14 cellular contexts compared by ENCODE assay signal in the genomic region with DNA sequence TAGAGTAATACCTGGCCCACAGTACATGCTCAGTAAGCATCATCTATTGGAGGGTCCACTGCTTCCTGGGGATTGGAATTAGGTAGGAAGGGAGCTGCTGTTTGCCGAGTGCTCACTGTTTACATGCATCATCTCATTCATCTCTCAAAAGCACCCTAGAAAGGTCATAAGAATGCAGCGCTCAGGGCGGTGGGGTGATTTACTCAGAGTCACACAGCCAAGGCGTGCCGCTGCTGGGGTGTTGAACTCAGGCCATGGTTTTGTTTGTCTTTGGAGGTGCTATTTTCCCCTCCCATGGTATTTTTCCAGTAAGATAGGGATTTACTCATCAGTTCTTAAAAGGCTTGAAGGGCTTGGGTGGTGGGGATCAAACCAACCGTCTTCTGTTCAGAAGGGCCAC.
DNase-seq lines count a peak whose midpoint lies in the region; ATAC-seq, FAIRE-seq and TF ChIP-seq lines count a peak whose summit lies in the region.
"Had no signal": no experiment of that assay in that cellular context is flagged by ENCODE, and none has a peak within 500 bp of the region (broad histone marks: within the 10 kb centered on the region; RNA-seq: fewer than 3 reads in every experiment).

No MANE protein-coding gene starts in this region.

- H3K36me3 Mint-ChIP-seq in progenitor cell of endocrine pancreas (ENCODE audit: insufficient read depth) = no peaks in the 10 kb centered on the region

- POLR2A ChIA-PET in A549 (lab: Yijun Ruan, JAX) = no interaction called here

- TF ChIP-seq RAD21 in A549 (conservative IDR thresholded peaks at IDR 0.05 in 1 of 2, IDR thresholded peaks at IDR 0.05 in 1 of 2) = no peak

- H3K27me3 Mint-ChIP-seq in progenitor cell of endocrine pancreas = peaks cover 51% of the 10 kb centered on the region

- peaks cover 7% of the 10 kb centered on the region for H3K4me1 Mint-ChIP-seq in progenitor cell of endocrine pancreas (ENCODE audit: low read depth)

- CTCF ChIA-PET in A549 (lab: Yijun Ruan, JAX) = interaction anchor here (0.9 kb wide), 1 partner anchor 56 kb away, joined by 4 read pairs; no protein-coding TSS in a partner anchor

- no peak overlapping the region for H3K27ac Mint-ChIP-seq in progenitor cell of endocrine pancreas

- intact Hi-C loops in right lobe of liver (cut with DNase I) = no loop called here

- TF ChIP-seq EP300 in A549 (IDR thresholded peaks at IDR 0.05) = peak in 1 of 2 experiments; percentile 36; a peak in 2 of 5 replicates

- H3K9me3 ChIP-seq in A549 (no peaks in the 10 kb centered on the region), right lobe of liver (no peaks in the 10 kb centered on the region)

- no peaks in the 10 kb centered on the region for H3K9me3 Mint-ChIP-seq in progenitor cell of endocrine pancreas (ENCODE audit: low read depth)

- no peak for TF ChIP-seq POLR2A in A549 (IDR thresholded peaks at IDR 0.05; ENCODE audit: low read length)
- TF ChIP-seq POLR2A in right lobe of liver (IDR thresholded peaks at IDR 0.05) = no peak

- H3K4me3 Mint-ChIP-seq in progenitor cell of endocrine pancreas (ENCODE audit: low read depth) = no peak overlapping the region

- 12% methylated on average over 6 of the region's 6 CpGs for WGBS in A549 (ENCODE audit: missing lambda C conversion rate)
- WGBS in right lobe of liver (ENCODE audit: insufficient coverage, low coverage, low lambda C conversion rate, missing lambda C conversion rate) = 46% methylated on average over 6 of the region's 6 CpGs

- peak overlapping the region; percentile 73 for H3K4me2 ChIP-seq in A549

- no peak for DNase-seq in activated CD4-positive, CD25-positive, alpha-beta regulatory T cell (lab: John Stamatoyannopoulos, UW)
- DNase-seq in A549 (ENCODE audit: low read depth in 1 of 2, low spot score in 1 of 2) = peak in 1 of 2 experiments; percentile 41
- peak; percentile 30 for DNase-seq in NCI-H69 (lab: John Stamatoyannopoulos, UW)
- no peak for DNase-seq in right lobe of liver
- DNase-seq in GF-D8 (lab: John Stamatoyannopoulos, UW) = no peak
- DNase-seq in progenitor cell of endocrine pancreas (ENCODE audit: low spot score, unreplicated experiment) = no peak
- DNase-seq in central memory CD4-positive, alpha-beta T cell = no peak
- DNase-seq: 8988T, GOT3, KG1, NCI-H1048, NCI-H510A had no signal

- H3K27me3 ChIP-seq in right lobe of liver = no peaks in the 10 kb centered on the region

- H3K36me3 ChIP-seq in right lobe of liver = no peaks in the 10 kb centered on the region

- H3K4me1 ChIP-seq in A549 (peaks cover 43% of the 10 kb centered on the region), right lobe of liver (peaks cover 0 to 14% (median 6%) of the 10 kb centered on the region in 4 donors)

- ATAC-seq in activated CD4-positive, CD25-positive, alpha-beta regulatory T cell treated with anti-CD3 and anti-CD28 coated beads, Interleukin-2, amount 50 U/mL, for 24 hours = peak; percentile 2 to 15
- ATAC-seq in A549 = peak; percentile 62 to 72
- peak; percentile 20 to 62 (median 43) for ATAC-seq in right lobe of liver

- H3K4me3 ChIP-seq in A549 (no peak overlapping the region), right lobe of liver (no peak overlapping the region)

- H3K27ac ChIP-seq in A549 (peak overlapping the region; percentile 68 to 86), right lobe of liver (no peak overlapping the region)

- FAIRE-seq in A549 (lab: Jason Lieb, UNC) = no peak
- FAIRE-seq: GM12892 had no signal

- TF ChIP-seq CTCF in A549 (IDR thresholded peaks at IDR 0.05) = no peak
- TF ChIP-seq CTCF in right lobe of liver (IDR thresholded peaks at IDR 0.05) = no peak
- no peak for TF ChIP-seq CTCF in progenitor cell of endocrine pancreas (IDR thresholded peaks at IDR 0.05; ENCODE audit: unreplicated experiment)

TF ChIP-seq in A549, 52 proteins besides CTCF, POLR2A, EP300 and RAD21:
- peak; percentile 44; the same call in 1 of the 2 replicates for TF ChIP-seq GATA3 (IDR thresholded peaks at IDR 0.05; ENCODE audit: borderline replicate concordance)
- peak; percentile 62 for TF ChIP-seq ZFP36 (IDR thresholded peaks at IDR 0.05; ENCODE audit: borderline replicate concordance, partially characterized antibody)
- 0 out of 3 replicates have a peak, but pooled peaks have one; percentile 17 for TF ChIP-seq SMC3 (IDR thresholded peaks at IDR 0.05)
- TF ChIP-seq FOSL2 (IDR thresholded peaks at IDR 0.05) = 0 out of 2 replicates have a peak, but pooled peaks have one; percentile 20
- TF ChIP-seq FOSL2 (CRISPR knock-in tag; IDR thresholded peaks at IDR 0.05) = no peak
- no peak for TF ChIP-seq EHMT2 (IDR thresholded peaks at IDR 0.05; ENCODE audit: low read depth)
- no peak; the same call in 1 of the 2 replicates for TF ChIP-seq JUNB (IDR thresholded peaks at IDR 0.05)

Comparison
In these comparisons a context has a peak if more than half of its experiments do, and no peak if none do; other contexts are left out.
1. ATAC-seq: peak in every context shown above with its lines; median percentile 67 in A549; 43 in right lobe of liver; 8 in activated CD4-positive, CD25-positive, alpha-beta regulatory T cell treated with anti-CD3 and anti-CD28 coated beads, Interleukin-2, amount 50 U/mL, for 24 hours.
2. H3K27ac ChIP-seq: peak in A549 (2 of 2); none in right lobe of liver (0 of 3).